In genomic region chr12:52924764-52925716, GRCh38 we compare ENCODE assay signal across 10 cellular contexts. TPM values are rescaled to one million over a fixed set of nuclear protein-coding genes. Genes with fewer than 3 reads are reported as not detected.
A peak's percentile ranks its signal among the peaks of the same experiment; 100 is the strongest.
DNase-seq lines count a peak whose midpoint lies in the region; ATAC-seq, FAIRE-seq and TF ChIP-seq lines count a peak whose summit lies in the region.
"Had no signal": no experiment of that assay in that cellular context is flagged by ENCODE, and none has a peak within 500 bp of the region (broad histone marks: within the 10 kb centered on the region; RNA-seq: fewer than 3 reads in every experiment).

No MANE protein-coding gene starts in this region.

- no peaks in the 10 kb centered on the region for H4K20me1 ChIP-seq in H1 (replicated peaks in 1 of 2; ENCODE audit: control insufficient read depth in 1 of 2, insufficient read depth in 2 of 2, low read length in 2 of 2)

- CTCF ChIA-PET in H1 (lab: Charles Lee; ENCODE audit: partially characterized antibody): interaction anchor here (0.6 to 13.8 kb wide), 16 partner anchors 9 to 529 kb away, joined by 3 to 197 read pairs (median 4); partner anchors contain the start of gene KRT8

- TF ChIP-seq RAD21 in H1 (IDR thresholded peaks at IDR 0.05 in 1 of 2, conservative IDR thresholded peaks at IDR 0.05 in 1 of 2; ENCODE audit: low read depth in 2 of 2, low read length in 2 of 2): no peak

- TF ChIP-seq POLR2A in H1 (IDR thresholded peaks at IDR 0.05; ENCODE audit: control extremely low read depth in 1 of 2, low read depth in 2 of 2, low read length in 2 of 2): no peak

- H2AK5ac ChIP-seq in H1 (ENCODE audit: low read depth, low read length): peak overlapping the region; percentile 45; the same call in 1 of the 2 replicates

- H4K5ac ChIP-seq in H1 (ENCODE audit: insufficient read length, low read depth, low read length): no peak overlapping the region

- peak overlapping the region; percentile 22 for H4K91ac ChIP-seq in H1 (replicated peaks; ENCODE audit: insufficient read length, low read length)

- peak overlapping the region; percentile 96 for H3K27ac Mint-ChIP-seq in nephron progenitor cell
- H3K27ac Mint-ChIP-seq: activated T-helper 2 cell treated with anti-CD3 and anti-CD28 coated beads, Interferon-gamma antibody, Interleukin-2, Interleukin-4, amounts not matched to agents 10 μg/mL and 5 μg/mL and 100 μg/mL, durations not matched to agents 14 hours and 24 hours and 36 hours had no signal

- no peak overlapping the region for H4K8ac ChIP-seq in H1 (ENCODE audit: extremely low read depth, insufficient read depth, low read length)

- peak overlapping the region; percentile 3 for H3K4me3 Mint-ChIP-seq in nephron progenitor cell

- peak overlapping the region; percentile 68; the same call in 1 of the 2 replicates for H2BK12ac ChIP-seq in H1 (ENCODE audit: low read depth, low read length)

- 0 out of 4 replicates have a peak overlapping the region, but pooled peaks of 1 of the 2 experiments have one; percentile 1 for H3K4me2 ChIP-seq in H1 (ENCODE audit: insufficient read depth in 1 of 2, low read depth in 2 of 2, low read length in 2 of 2)

- 0 out of 2 replicates have a peak, but pooled peaks cover 2% of the 10 kb centered on the region for H3K23me2 ChIP-seq in H1 (ENCODE audit: low read depth, low read length)

- H3K9me3 ChIP-seq in NT2/D1 (ENCODE audit: insufficient read depth, low read length) (no peaks in the 10 kb centered on the region), H1 (ENCODE audit: insufficient read depth in 2 of 2, low read depth in 1 of 2, low read length in 1 of 2) (no peaks in the 10 kb centered on the region), WERI-Rb-1 (ENCODE audit: severe bottlenecking) (no peaks in the 10 kb centered on the region), aorta (ENCODE audit: control insufficient read depth, low read length) (no peaks in the 10 kb centered on the region)
- H3K9me3 ChIP-seq: testis had no signal

- H3K27me3 Mint-ChIP-seq in nephron progenitor cell (ENCODE audit: low read depth, poor library complexity): peaks cover 2% of the 10 kb centered on the region

- FAIRE-seq in H1 (lab: Jason Lieb, UNC): no peak

- H3K4ac ChIP-seq in H1 (replicated peaks; ENCODE audit: insufficient read length, low read depth, low read length): no peak overlapping the region

- 90% methylated on average over 11 of the region's 11 CpGs; no CpG with 5 or more reads in 1 of the 2 experiments for WGBS in H1 (ENCODE audit: extremely low coverage in 1 of 2, insufficient coverage in 1 of 2, insufficient read length in 1 of 2, insufficient replicate concordance in 2 of 2, low coverage in 1 of 2, low lambda C conversion rate in 2 of 2, missing lambda C conversion rate in 1 of 2), 2 experiments
- WGBS in aorta, 2 donors: 70 to 78% methylated on average over 11 of the region's 11 CpGs

- H3K27ac ChIP-seq in H1 (ENCODE audit: low read depth, low read length) (no peak overlapping the region), WERI-Rb-1 (no peak overlapping the region), aorta (ENCODE audit: low read depth in 1 of 2, low read length in 2 of 2) (no peak overlapping the region)
- H3K27ac ChIP-seq: testis had no signal

- DNase-seq in DMS53 (lab: John Stamatoyannopoulos, UW): peak; percentile 80
- DNase-seq in NT2/D1 (ENCODE audit: low read depth, low spot score): no peak
- DNase-seq in H1 (ENCODE audit: low read depth in 1 of 2, low spot score in 2 of 2): no peak
- DNase-seq in nephron progenitor cell: no peak
- DNase-seq in NCI-H446 treated with DMSO at 0.1 percent for 48 hours (lab: John Stamatoyannopoulos, UW): no peak
- DNase-seq in WERI-Rb-1: no peak
- DNase-seq in aorta: no peak
- DNase-seq: testis had no signal

- TF ChIP-seq CTCF in H1 (IDR thresholded peaks at IDR 0.05; ENCODE audit: control extremely low read depth in 1 of 3, insufficient read depth in 1 of 3, low read depth in 1 of 3, low read length in 3 of 3) (no peak), nephron progenitor cell (IDR thresholded peaks at IDR 0.05) (no peak), WERI-Rb-1 (IDR thresholded peaks at IDR 0.05; ENCODE audit: low read depth, low read length) (no peak)

- H3K56ac ChIP-seq in H1 (replicated peaks; ENCODE audit: insufficient read length, low read depth, low read length): no peak overlapping the region

- H2BK15ac ChIP-seq in H1 (ENCODE audit: low read length): peak overlapping the region; percentile 55

- H2AFZ ChIP-seq in H1 (ENCODE audit: low read length): peak overlapping the region; percentile 37; the same call in 1 of the 2 replicates

- H3K9ac ChIP-seq in NT2/D1 (ENCODE audit: insufficient read length, low read depth) (peak overlapping the region; percentile 43), H1 (replicated peaks in 1 of 4; ENCODE audit: extremely low read depth in 1 of 4, low read depth in 3 of 4, low read length in 3 of 4) (no peak overlapping the region)

- H3K79me2 ChIP-seq in H1 (ENCODE audit: control insufficient read depth in 1 of 2, insufficient read depth in 2 of 2, low read length in 2 of 2): no peaks in the 10 kb centered on the region

- peaks cover 84% of the 10 kb centered on the region for H3K4me1 Mint-ChIP-seq in nephron progenitor cell

- no peaks in the 10 kb centered on the region for H3K36me3 Mint-ChIP-seq in nephron progenitor cell (ENCODE audit: low read depth)

- peak overlapping the region; percentile 68; the same call in 1 of the 2 replicates for H2BK20ac ChIP-seq in H1 (ENCODE audit: low read length)

- no peak overlapping the region for H3K23ac ChIP-seq in H1 (ENCODE audit: insufficient read length)

- H3K4me1 ChIP-seq in NT2/D1 (ENCODE audit: insufficient read depth, insufficient read length) (peaks cover 33% of the 10 kb centered on the region), H1 (replicated peaks in 1 of 4; ENCODE audit: control insufficient read depth in 3 of 4, insufficient read depth in 4 of 4, low read length in 3 of 4) (peaks cover 0 to 24% (median 9%) of the 10 kb centered on the region in 4 experiments; a peak in 6 of 7 replicates), aorta (ENCODE audit: control insufficient read depth in 1 of 2, insufficient read depth in 2 of 2, low read length in 2 of 2) (no peaks in the 10 kb centered on the region)

- H3K79me1 ChIP-seq in H1 (ENCODE audit: low read depth, low read length): no peaks in the 10 kb centered on the region

- H2BK5ac ChIP-seq in H1 (ENCODE audit: low read depth, low read length): no peak overlapping the region; the same call in 1 of the 2 replicates

- H3K9me3 Mint-ChIP-seq in nephron progenitor cell: no peaks in the 10 kb centered on the region
- H3K9me3 Mint-ChIP-seq: activated T-helper 2 cell treated with anti-CD3 and anti-CD28 coated beads, Interferon-gamma antibody, Interleukin-2, Interleukin-4, amounts not matched to agents 10 μg/mL and 5 μg/mL and 100 μg/mL, durations not matched to agents 14 hours and 24 hours and 36 hours had no signal

- intact Hi-C loops in aorta (cut with DNase I): no loop called here

- no peak for ATAC-seq in aorta (ENCODE audit: low FRiP score)
- no peak for ATAC-seq in GM18858 (IDR thresholded peaks at IDR 0.05; ENCODE audit: unreplicated experiment)

- H3K4me3 ChIP-seq in NT2/D1 (ENCODE audit: insufficient read length, low read depth) (no peak overlapping the region), H1 (ENCODE audit: extremely low read depth in 1 of 4, insufficient read depth in 2 of 4, low read depth in 3 of 4, low read length in 4 of 4) (no peak overlapping the region), WERI-Rb-1 (ENCODE audit: low read depth, low read length) (no peak overlapping the region), aorta (ENCODE audit: low read length in 2 of 2) (no peak overlapping the region)
- H3K4me3 ChIP-seq: testis had no signal

- H2BK120ac ChIP-seq in H1 (replicated peaks; ENCODE audit: low read depth, low read length): no peak overlapping the region

- H3K27me3 ChIP-seq in NT2/D1 (ENCODE audit: insufficient read depth, insufficient read length): no peaks in the 10 kb centered on the region
- H3K27me3 ChIP-seq in H1 (replicated peaks in 1 of 4; ENCODE audit: control insufficient read depth in 3 of 4, extremely low read depth in 1 of 4, insufficient read depth in 3 of 4, low read length in 3 of 4): no peaks in the 10 kb centered on the region
- peaks cover 87% of the 10 kb centered on the region for H3K27me3 ChIP-seq in WERI-Rb-1 (ENCODE audit: insufficient read depth, low read depth, severe bottlenecking)
- H3K27me3 ChIP-seq in aorta (ENCODE audit: control insufficient read depth in 1 of 2, insufficient read depth in 2 of 2, low read length in 1 of 2): no peaks in the 10 kb centered on the region
- H3K27me3 ChIP-seq: testis had no signal

- no peak for TF ChIP-seq EP300 in H1 (IDR thresholded peaks at IDR 0.05; ENCODE audit: borderline replicate concordance in 1 of 2, low read depth in 2 of 2, low read length in 2 of 2)

- POLR2A ChIA-PET in H1 (lab: Charles Lee; ENCODE audit: partially characterized antibody): interaction anchor here (0.7 to 8.4 kb wide), 9 partner anchors 7 to 55 kb away, joined by 3 to 75 read pairs (median 5); partner anchors contain the start of genes KRT18 and KRT8

- H3K18ac ChIP-seq in H1 (ENCODE audit: extremely low read depth, low read length): no peak overlapping the region; the same call in 1 of the 2 replicates

- no peak overlapping the region for H3K14ac ChIP-seq in H1 (ENCODE audit: insufficient read length)

- no peaks in the 10 kb centered on the region for H3K36me3 ChIP-seq in NT2/D1 (ENCODE audit: insufficient read depth, insufficient read length, low read length)
- H3K36me3 ChIP-seq in H1 (ENCODE audit: control insufficient read depth in 2 of 4, insufficient read depth in 4 of 4, low read length in 3 of 4): no peaks in the 10 kb centered on the region
- no peaks in the 10 kb centered on the region for H3K36me3 ChIP-seq in WERI-Rb-1
- no peaks in the 10 kb centered on the region for H3K36me3 ChIP-seq in aorta (ENCODE audit: control insufficient read depth in 1 of 2, insufficient read depth in 2 of 2, low read length in 1 of 2)

RNA-seq across cellular contexts. Expression of gene KRT8, which starts 20.2 kb away (rescaled TPM):
- total RNA-seq in H1 (2021; fragmentation: NEBNext Ultra II Directional; extraction: Animal tissue kit (Norgen Biotek cat#: 25700)): 283 and 290 TPM in 2 replicates
- polyA plus RNA-seq in H1 (2011; rRNA removed): 280 and 311 TPM in 2 replicates
- polyA plus RNA-seq in H1 (2011; cell fraction: cytosol; rRNA removed): 279 TPM
- 247 TPM for polyA plus RNA-seq in H1 (2011; cell fraction: nucleus; rRNA removed)
- polyA plus RNA-seq in H1 (2012, experiment 1 of 2): 299 to 366 TPM (median 352 TPM) in 4 replicates
- 463 TPM for polyA plus RNA-seq in H1 (2012, experiment 2 of 2)
- polyA plus RNA-seq in H1 (2013, experiment 1 of 2): 311 TPM
- polyA plus RNA-seq in H1 (2013, experiment 2 of 2): 291 TPM
- 235 and 239 TPM in 2 replicates for polyA minus RNA-seq in H1 (2011; rRNA and poly(A)+ RNA removed)
- 185 TPM for polyA minus RNA-seq in H1 (2011; cell fraction: cytosol; rRNA and poly(A)+ RNA removed)
- 128 TPM for polyA minus RNA-seq in H1 (2011; cell fraction: nucleus; rRNA and poly(A)+ RNA removed)
- total RNA-seq in aorta: 100 to 1,000 TPM in 1 of 2 donors, 10 to 100 TPM in 1; 34.5 to 102 TPM
- 100 to 1,000 TPM in 1 of 2 donors, 10 to 100 TPM in 1; 39.4 to 323 TPM for polyA plus RNA-seq in aorta

RNA-seq across cellular contexts. Expression of gene KRT18, which starts 23.9 kb away (rescaled TPM):
- total RNA-seq in H1 (2021; fragmentation: NEBNext Ultra II Directional; extraction: Animal tissue kit (Norgen Biotek cat#: 25700)): 375 and 391 TPM in 2 replicates
- 236 and 263 TPM in 2 replicates for polyA plus RNA-seq in H1 (2011; rRNA removed)
- polyA plus RNA-seq in H1 (2011; cell fraction: cytosol; rRNA removed): 320 TPM
- 356 TPM for polyA plus RNA-seq in H1 (2011; cell fraction: nucleus; rRNA removed)
- polyA plus RNA-seq in H1 (2012, experiment 1 of 2): 381 to 481 TPM (median 444 TPM) in 4 replicates
- polyA plus RNA-seq in H1 (2012, experiment 2 of 2): 459 TPM
- polyA plus RNA-seq in H1 (2013, experiment 1 of 2): 314 TPM
- 311 TPM for polyA plus RNA-seq in H1 (2013, experiment 2 of 2)
- polyA minus RNA-seq in H1 (2011; rRNA and poly(A)+ RNA removed): 184 and 221 TPM in 2 replicates
- polyA minus RNA-seq in H1 (2011; cell fraction: cytosol; rRNA and poly(A)+ RNA removed): 173 TPM
- polyA minus RNA-seq in H1 (2011; cell fraction: nucleus; rRNA and poly(A)+ RNA removed): 115 TPM
- 1 to 10 TPM; 3.9 to 9.0 TPM for total RNA-seq in aorta
- polyA plus RNA-seq in aorta: 10 to 100 TPM; 15.8 to 54.1 TPM

Comparison
In these comparisons a context has a peak if more than half of its experiments do, and no peak if none do; other contexts are left out.
1. RNA of gene KRT18, which starts 23.9 kb away (total RNA-seq): 375 to 391 TPM in H1; 3.9 to 9.0 TPM in aorta; every median in the first group is over 10 times any median in the second.